19 cellular contexts compared by ENCODE assay signal in genomic region chr17:55443904-55444303, GRCh38.
"Had no signal": no experiment of that assay in that cellular context is flagged by ENCODE, and none has a peak within 500 bp of the region (broad histone marks: within the 10 kb centered on the region; RNA-seq: fewer than 3 reads in every experiment).

No MANE protein-coding gene starts in this region.

- ATAC-seq: activated T-helper 17 cell treated with anti-CD3 and anti-CD28 coated beads, Interleukin-2, amount 50 U/mL, for 72 hours; effector memory CD8-positive, alpha-beta T cell; T-cell had no signal

- H3K9me3 ChIP-seq: breast epithelium, tibial artery, vagina had no signal

- H3K27ac Mint-ChIP-seq: activated T-helper 17 cell treated with anti-CD3 and anti-CD28 coated beads, Interleukin-2, amount 50 U/mL, for 72 hours; effector memory CD8-positive, alpha-beta T cell; T-cell had no signal

- H3K4me1 Mint-ChIP-seq: activated T-helper 17 cell treated with anti-CD3 and anti-CD28 coated beads, Interleukin-2, amount 50 U/mL, for 72 hours; T-cell had no signal

- H3K4me3 ChIP-seq: breast epithelium, tibial artery, vagina had no signal

- H3K36me3 Mint-ChIP-seq: T-cell had no signal

- DNase-seq: activated CD4-positive, alpha-beta T cell treated with anti-CD3 and anti-CD28 coated beads for 1 hour; activated CD4-positive, alpha-beta T cell treated with anti-CD3 and anti-CD28 coated beads, Interleukin-2, amount 50 U/mL, for 4 hours; activated naive CD4-positive, alpha-beta T cell treated with Interleukin-2 at 50 U/mL for 16 hours; aorta; cerebellar nuclear complex; effector memory CD8-positive, alpha-beta T cell; hypothalamus; kidney glomerular epithelial cell; mesendoderm; stimulated activated CD4-positive, alpha-beta T cell treated with anti-CD3 and anti-CD28 coated beads, Interleukin-1b, Interleukin-23, amount 100 ng/mL, for 48 hours; T-cell; T-helper 9 cell; tibial artery had no signal

- H3K4me3 Mint-ChIP-seq: activated T-helper 17 cell treated with anti-CD3 and anti-CD28 coated beads, Interleukin-2, amount 50 U/mL, for 72 hours; dendritic cell treated with granulocyte-macrophage colony-stimulating factor and Interleukin-4, amounts not matched to agents 40 ng/mL and 50 ng/mL, for 4 days; effector memory CD8-positive, alpha-beta T cell; neural crest cell; T-cell had no signal

- H3K27ac ChIP-seq: breast epithelium, epithelial cell of prostate, tibial artery, vagina had no signal

- H3K27me3 ChIP-seq: breast epithelium, vagina had no signal

- H3K36me3 ChIP-seq: breast epithelium, tibial artery, vagina had no signal

- H3K9me3 Mint-ChIP-seq: activated T-helper 17 cell treated with anti-CD3 and anti-CD28 coated beads, Interleukin-2, amount 50 U/mL, for 72 hours; dendritic cell treated with granulocyte-macrophage colony-stimulating factor and Interleukin-4, amounts not matched to agents 40 ng/mL and 50 ng/mL, for 4 days; effector memory CD8-positive, alpha-beta T cell; T-cell had no signal

- H3K27me3 Mint-ChIP-seq: T-cell had no signal

- H3K4me1 ChIP-seq: breast epithelium, tibial artery, vagina had no signal
